ENCODE assay signal across 19 cellular contexts in genomic region chr15:70347766-70348558, GRCh38.
A peak's percentile ranks its signal among the peaks of the same experiment; 100 is the strongest.
DNase-seq lines count a peak whose midpoint lies in the region; ATAC-seq and TF ChIP-seq lines count a peak whose summit lies in the region.
"Had no signal": no experiment of that assay in that cellular context is flagged by ENCODE, and none has a peak within 500 bp of the region (broad histone marks: within the 10 kb centered on the region; RNA-seq: fewer than 3 reads in every experiment).

No MANE protein-coding gene starts in this region.

- no peaks in the 10 kb centered on the region for H3K9me3 Mint-ChIP-seq in Calu3 (ENCODE audit: low read depth, unreplicated experiment)
- H3K9me3 Mint-ChIP-seq: activated CD4-positive, alpha-beta T cell treated with anti-CD3 and anti-CD28 coated beads, Interleukin-2, amount 10 ng/mL, durations not matched to agents 24 days and 14 days; activated naive CD8-positive, alpha-beta T cell treated with anti-CD3 and anti-CD28 coated beads, Interleukin-2, amount 50 U/mL, for 24 hours; immature natural killer cell; stimulated activated memory B cell treated with anti-CD40 and anti-IgM and Interleukin-4, amounts not matched to agents 10 μg/mL and 1 μg/mL and 100 μg/mL, for 72 hours had no signal

- intact Hi-C loops in Calu3 (cut with micrococcal nuclease; ENCODE audit: unreplicated experiment): no loop called here

- no peak overlapping the region for H3K9ac ChIP-seq in smooth muscle cell (ENCODE audit: low read depth)

- H3K27me3 ChIP-seq in smooth muscle cell (ENCODE audit: low read depth) (no peaks in the 10 kb centered on the region), Peyer's patch (no peaks in the 10 kb centered on the region)
- H3K27me3 ChIP-seq: thyroid gland had no signal

- no TSS peak for BruUV-seq in Calu3 (replicated peaks; lab: Mats Ljungman, UMichigan)

- H4K20me1 ChIP-seq in smooth muscle cell (ENCODE audit: low read depth): no peaks in the 10 kb centered on the region

- H3K36me3 ChIP-seq in smooth muscle cell (ENCODE audit: low read depth): no peaks in the 10 kb centered on the region
- H3K36me3 ChIP-seq in Peyer's patch: no peaks in the 10 kb centered on the region
- H3K36me3 ChIP-seq: thyroid gland had no signal

- no peak overlapping the region for H2AFZ ChIP-seq in smooth muscle cell (ENCODE audit: low read depth)

- no peaks in the 10 kb centered on the region for H3K79me2 ChIP-seq in smooth muscle cell (ENCODE audit: low read depth)

- H3K4me3 ChIP-seq in NB4 (ENCODE audit: low read depth, low read length) (peak overlapping the region; percentile 49), smooth muscle cell (no peak overlapping the region), Peyer's patch (no peak overlapping the region)
- H3K4me3 ChIP-seq: thyroid gland had no signal

- no peak for TF ChIP-seq POLR2A in NB4 (IDR thresholded peaks at IDR 0.05; ENCODE audit: extremely low read depth, insufficient read length)
- TF ChIP-seq POLR2A in Peyer's patch (IDR thresholded peaks at IDR 0.05): no peak

- H3K9me3 ChIP-seq in smooth muscle cell (replicated peaks; ENCODE audit: low read depth): no peaks in the 10 kb centered on the region
- no peaks in the 10 kb centered on the region for H3K9me3 ChIP-seq in Peyer's patch
- H3K9me3 ChIP-seq: thyroid gland had no signal

- ATAC-seq in SK-N-SH treated with all-trans-retinoic acid at 6 μM for 48 hours: no peak
- ATAC-seq: activated naive CD8-positive, alpha-beta T cell treated with anti-CD3 and anti-CD28 coated beads, Interleukin-2, amount 50 U/mL, for 24 hours; stimulated activated memory B cell treated with anti-CD40 and anti-IgM and Interleukin-4, amounts not matched to agents 10 μg/mL and 1 μg/mL and 100 μg/mL, for 72 hours had no signal

- peak overlapping the region; percentile 37 for H3K4me2 ChIP-seq in smooth muscle cell

- DNase-seq in activated CD8-positive, alpha-beta memory T cell treated with anti-CD3 and anti-CD28 coated beads for 24 hours: peak; percentile 32
- DNase-seq in activated CD8-positive, alpha-beta memory T cell treated with anti-CD3 and anti-CD28 coated beads, Interleukin-2, amount 50 U/mL, for 4 hours: no peak
- peak; percentile 89 for DNase-seq in NB4 (ENCODE audit: low read depth)
- DNase-seq in NCI-H526 treated with DMSO at 0.1 percent for 48 hours (lab: John Stamatoyannopoulos, UW): peak; percentile 60
- DNase-seq in smooth muscle cell (lab: John Stamatoyannopoulos, UW; ENCODE audit: unreplicated experiment): no peak
- no peak for DNase-seq in Calu3
- DNase-seq in Peyer's patch: no peak
- DNase-seq: activated CD4-positive, alpha-beta T cell treated with anti-CD3 and anti-CD28 coated beads, Interleukin-2, amount 10 ng/mL, durations not matched to agents 24 days and 14 days; activated CD8-positive, alpha-beta memory T cell treated with anti-CD3 and anti-CD28 coated beads, Interleukin-2, amount 50 U/mL, for 48 hours; activated effector memory CD4-positive, alpha-beta T cell treated with Interleukin-2 at 50 U/mL for 16 hours; activated naive CD8-positive, alpha-beta T cell treated with anti-CD3 and anti-CD28 coated beads, Interleukin-2, amount 50 U/mL, for 24 hours; immature natural killer cell; left ventricle myocardium superior; NCI-H1694; occipital lobe; thyroid gland had no signal

- H3F3A ChIP-seq in smooth muscle cell (ENCODE audit: low read depth): no peaks in the 10 kb centered on the region

- no peak overlapping the region for H3K4me3 Mint-ChIP-seq in Calu3 (ENCODE audit: low read depth, unreplicated experiment)
- H3K4me3 Mint-ChIP-seq: activated CD4-positive, alpha-beta T cell treated with anti-CD3 and anti-CD28 coated beads, Interleukin-2, amount 10 ng/mL, durations not matched to agents 24 days and 14 days; activated naive CD8-positive, alpha-beta T cell treated with anti-CD3 and anti-CD28 coated beads, Interleukin-2, amount 50 U/mL, for 24 hours; brain; immature natural killer cell; stimulated activated memory B cell treated with anti-CD40 and anti-IgM and Interleukin-4, amounts not matched to agents 10 μg/mL and 1 μg/mL and 100 μg/mL, for 72 hours had no signal

- no peak overlapping the region for H3K27ac Mint-ChIP-seq in Calu3 (ENCODE audit: unreplicated experiment)
- H3K27ac Mint-ChIP-seq: activated CD4-positive, alpha-beta T cell treated with anti-CD3 and anti-CD28 coated beads, Interleukin-2, amount 10 ng/mL, durations not matched to agents 24 days and 14 days; activated naive CD8-positive, alpha-beta T cell treated with anti-CD3 and anti-CD28 coated beads, Interleukin-2, amount 50 U/mL, for 24 hours; immature natural killer cell had no signal

- H3K4me1 ChIP-seq in smooth muscle cell (ENCODE audit: low read depth): no peaks in the 10 kb centered on the region
- H3K4me1 ChIP-seq in Peyer's patch: no peaks in the 10 kb centered on the region

- TF ChIP-seq CTCF in NB4 (IDR thresholded peaks at IDR 0.05; ENCODE audit: low read depth, low read length) (no peak), smooth muscle cell (IDR thresholded peaks at IDR 0.05; ENCODE audit: borderline replicate concordance, insufficient read depth, poor library complexity, severe bottlenecking) (no peak), Calu3 (IDR thresholded peaks at IDR 0.05; ENCODE audit: unreplicated experiment) (no peak), Peyer's patch (IDR thresholded peaks at IDR 0.05) (no peak)

- H3K4me1 Mint-ChIP-seq in Calu3 (ENCODE audit: low read depth, unreplicated experiment): peaks cover 11% of the 10 kb centered on the region
- H3K4me1 Mint-ChIP-seq: activated CD4-positive, alpha-beta T cell treated with anti-CD3 and anti-CD28 coated beads, Interleukin-2, amount 10 ng/mL, durations not matched to agents 24 days and 14 days; immature natural killer cell had no signal

- CTCF ChIA-PET in Calu3 (lab: Charles Lee): no interaction called here

- WGBS in smooth muscle cell (ENCODE audit: low lambda C conversion rate): 79% methylated on average over 6 of the region's 6 CpGs

- H3K27me3 Mint-ChIP-seq in Calu3 (ENCODE audit: unreplicated experiment): peaks cover 21% of the 10 kb centered on the region

- no peak overlapping the region for H3K27ac ChIP-seq in smooth muscle cell (ENCODE audit: low read depth)
- no peak overlapping the region for H3K27ac ChIP-seq in Peyer's patch
- H3K27ac ChIP-seq: thyroid gland had no signal

- H3K36me3 Mint-ChIP-seq in Calu3 (ENCODE audit: insufficient read depth, unreplicated experiment): no peaks in the 10 kb centered on the region
- H3K36me3 Mint-ChIP-seq: brain; immature natural killer cell; stimulated activated memory B cell treated with anti-CD40 and anti-IgM and Interleukin-4, amounts not matched to agents 10 μg/mL and 1 μg/mL and 100 μg/mL, for 72 hours had no signal

TF ChIP-seq in SK-N-SH treated with all-trans-retinoic acid at 6 μM for 48 hours, 23 proteins besides CTCF, POLR2A, EP300 and RAD21 (continues in another document):
- TF ChIP-seq, protein P1, sequence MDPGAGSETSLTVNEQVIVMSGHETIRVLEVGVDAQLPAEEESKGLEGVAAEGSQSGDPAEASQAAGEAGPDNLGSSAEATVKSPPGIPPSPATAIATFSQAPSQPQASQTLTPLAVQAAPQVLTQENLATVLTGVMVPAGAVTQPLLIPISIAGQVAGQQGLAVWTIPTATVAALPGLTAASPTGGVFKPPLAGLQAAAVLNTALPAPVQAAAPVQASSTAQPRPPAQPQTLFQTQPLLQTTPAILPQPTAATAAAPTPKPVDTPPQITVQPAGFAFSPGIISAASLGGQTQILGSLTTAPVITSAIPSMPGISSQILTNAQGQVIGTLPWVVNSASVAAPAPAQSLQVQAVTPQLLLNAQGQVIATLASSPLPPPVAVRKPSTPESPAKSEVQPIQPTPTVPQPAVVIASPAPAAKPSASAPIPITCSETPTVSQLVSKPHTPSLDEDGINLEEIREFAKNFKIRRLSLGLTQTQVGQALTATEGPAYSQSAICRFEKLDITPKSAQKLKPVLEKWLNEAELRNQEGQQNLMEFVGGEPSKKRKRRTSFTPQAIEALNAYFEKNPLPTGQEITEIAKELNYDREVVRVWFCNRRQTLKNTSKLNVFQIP (CRISPR knock-in tag; IDR thresholded peaks at IDR 0.05; ENCODE audit: borderline replicate concordance, low read depth): no peak
- TF ChIP-seq CREB5 (CRISPR knock-in tag; IDR thresholded peaks at IDR 0.05; ENCODE audit: low read depth) (no peak), PPARA (CRISPR knock-in tag; IDR thresholded peaks at IDR 0.05; ENCODE audit: borderline replicate concordance) (no peak), ZFP3 (CRISPR knock-in tag; IDR thresholded peaks at IDR 0.05) (no peak), ZFP30 (CRISPR knock-in tag; IDR thresholded peaks at IDR 0.05) (no peak), ZNF8 (CRISPR knock-in tag; IDR thresholded peaks at IDR 0.05) (no peak), CSDC2 (CRISPR knock-in tag; IDR thresholded peaks at IDR 0.05) (no peak), ZC3H10 (CRISPR knock-in tag; IDR thresholded peaks at IDR 0.05) (no peak), ARNTL (CRISPR knock-in tag; IDR thresholded peaks at IDR 0.05; ENCODE audit: borderline replicate concordance, low read depth) (no peak), OSR1 (CRISPR knock-in tag; IDR thresholded peaks at IDR 0.05) (no peak), ZNF70 (CRISPR knock-in tag; IDR thresholded peaks at IDR 0.05) (no peak), ESRRG (CRISPR knock-in tag; IDR thresholded peaks at IDR 0.05) (no peak)

Comparison
In these comparisons a context has a peak if more than half of its experiments do, and no peak if none do; other contexts are left out.
1. DNase-seq: peak in activated CD8-positive, alpha-beta memory T cell treated with anti-CD3 and anti-CD28 coated beads for 24 hours (single experiment), NB4 (single experiment) and NCI-H526 treated with DMSO at 0.1 percent for 48 hours (single experiment); none in activated CD8-positive, alpha-beta memory T cell treated with anti-CD3 and anti-CD28 coated beads, Interleukin-2, amount 50 U/mL, for 4 hours (single experiment), smooth muscle cell (single experiment), Calu3 (single experiment) and Peyer's patch (0 of 3).